Comparison of ENCODE assay signal across 8 cellular contexts in genomic region chr4:143359794-143360193, GRCh38. TPM values are rescaled to one million over a fixed set of nuclear protein-coding genes. Genes with fewer than 3 reads are reported as not detected.
A peak's percentile ranks its signal among the peaks of the same experiment; 100 is the strongest.
DNase-seq lines count a peak whose midpoint lies in the region; ATAC-seq, FAIRE-seq and TF ChIP-seq lines count a peak whose summit lies in the region.

No MANE protein-coding gene starts in this region.

- H3K36me3 ChIP-seq in GM23338 (ENCODE audit: insufficient read depth) (no peaks in the 10 kb centered on the region), endothelial cell of umbilical vein (ENCODE audit: control insufficient read depth in 2 of 2, extremely low read depth in 1 of 2, insufficient read depth in 2 of 2, low read length in 2 of 2) (no peaks in the 10 kb centered on the region), smooth muscle cell (ENCODE audit: low read depth) (no peaks in the 10 kb centered on the region)

- H3K9me1 ChIP-seq in endothelial cell of umbilical vein (replicated peaks; ENCODE audit: control insufficient read depth, extremely low read depth, insufficient read depth, low read length) = no peaks in the 10 kb centered on the region

- POLR2A ChIA-PET in endothelial cell of umbilical vein (lab: Charles Lee) = no interaction called here

- peaks cover 79% of the 10 kb centered on the region for H3K4me1 ChIP-seq in GM23338 (ENCODE audit: insufficient read depth)
- H3K4me1 ChIP-seq in endothelial cell of umbilical vein (ENCODE audit: control insufficient read depth, extremely low read depth, insufficient read depth, low read length) = peaks cover 26% of the 10 kb centered on the region
- peaks cover 15% of the 10 kb centered on the region for H3K4me1 ChIP-seq in smooth muscle cell (ENCODE audit: low read depth)

- H3F3A ChIP-seq in GM23338 (replicated peaks; ENCODE audit: low read depth) (no peaks in the 10 kb centered on the region), smooth muscle cell (ENCODE audit: low read depth) (no peaks in the 10 kb centered on the region)

- no peak overlapping the region; the same call in 2 of the 3 replicates for H3K4me3 Mint-ChIP-seq in GM23338

- H3K9me3 ChIP-seq in endothelial cell of umbilical vein (replicated peaks; ENCODE audit: control insufficient read depth, insufficient read depth, low read length) = no peaks in the 10 kb centered on the region
- no peaks in the 10 kb centered on the region for H3K9me3 ChIP-seq in smooth muscle cell (replicated peaks; ENCODE audit: low read depth)

- H2AFZ ChIP-seq in GM23338 (no peak overlapping the region), endothelial cell of umbilical vein (ENCODE audit: low read depth, low read length) (no peak overlapping the region), smooth muscle cell (ENCODE audit: low read depth) (no peak overlapping the region)

- no peak for FAIRE-seq in endothelial cell of umbilical vein (lab: Jason Lieb, UNC)

- no peaks in the 10 kb centered on the region for H3K36me3 Mint-ChIP-seq in GM23338 (ENCODE audit: low read depth)

- H4K20me1 ChIP-seq in GM23338 (replicated peaks; ENCODE audit: insufficient read depth) (no peaks in the 10 kb centered on the region), endothelial cell of umbilical vein (replicated peaks; ENCODE audit: control insufficient read depth, extremely low read depth, insufficient read depth, low read length) (no peaks in the 10 kb centered on the region), smooth muscle cell (ENCODE audit: low read depth) (peaks cover 27% of the 10 kb centered on the region)

- BruUV-seq in endothelial cell of umbilical vein (replicated peaks; lab: Mats Ljungman, UMichigan) = no TSS peak

- peaks cover 2% of the 10 kb centered on the region; the same call in 1 of the 2 replicates for H3K9me2 ChIP-seq in GM23338 (ENCODE audit: insufficient read depth)

- no peak for DNase-seq in GM23338 (ENCODE audit: low spot score)
- DNase-seq in OCI-M1 (lab: John Stamatoyannopoulos, UW) = peak; percentile 50
- no peak for DNase-seq in endothelial cell of umbilical vein (ENCODE audit: low read depth, low spot score)
- no peak for DNase-seq in smooth muscle cell (lab: John Stamatoyannopoulos, UW; ENCODE audit: unreplicated experiment)
- no peak for DNase-seq in foreskin melanocyte
- DNase-seq in stimulated activated CD4-positive, alpha-beta T cell treated with anti-CD3 and anti-CD28 coated beads, Interleukin-4, amount 100 ng/mL, for 4 hours = no peak
- no peak for DNase-seq in stimulated activated CD4-positive, alpha-beta T cell treated with anti-CD3 and anti-CD28 coated beads, Interleukin-4, amount 100 ng/mL, for 24 hours
- no peak for DNase-seq in NAMALWA (ENCODE audit: low spot score)

- WGBS in smooth muscle cell (ENCODE audit: low lambda C conversion rate) = 83% methylated on average over 1 of the region's 1 CpG

- dilution Hi-C loops in endothelial cell of umbilical vein (cut with MboI; ENCODE audit: extremely low pct_ligation_motif_present, low sequenced_read_pairs) = no loop called here

- H3K4me3 ChIP-seq in GM23338 = no peak overlapping the region
- H3K4me3 ChIP-seq in endothelial cell of umbilical vein (replicated peaks in 1 of 3; ENCODE audit: insufficient read depth in 1 of 3, low read depth in 1 of 3, low read length in 3 of 3) = no peak overlapping the region
- peak overlapping the region; percentile 20 for H3K4me3 ChIP-seq in smooth muscle cell

- intact Hi-C loops in endothelial cell of umbilical vein (cut with micrococcal nuclease) = loop anchor here (1.0 kb wide), 3 partner anchors 22 to 154 kb away; partner anchors contain the start of genes GAB1 and SMARCA5

- CTCF ChIA-PET in endothelial cell of umbilical vein (lab: Charles Lee) = no interaction called here

- no peak overlapping the region for H3K9ac ChIP-seq in endothelial cell of umbilical vein (replicated peaks; ENCODE audit: extremely low read depth, insufficient read depth, low read length)
- no peak overlapping the region for H3K9ac ChIP-seq in smooth muscle cell (ENCODE audit: low read depth)

- H3K4me2 ChIP-seq in GM23338 = 0 out of 2 replicates have a peak overlapping the region, but pooled peaks have one; percentile 24
- H3K4me2 ChIP-seq in endothelial cell of umbilical vein (ENCODE audit: insufficient read depth, low read length) = peak overlapping the region; percentile 76
- peak overlapping the region; percentile 10 for H3K4me2 ChIP-seq in smooth muscle cell

- no peak for TF ChIP-seq POLR2A in endothelial cell of umbilical vein (IDR thresholded peaks at IDR 0.05; ENCODE audit: low read depth, low read length)

- no peaks in the 10 kb centered on the region; the same call in 2 of the 3 replicates for H3K9me3 Mint-ChIP-seq in GM23338

- peak overlapping the region; percentile 12 for H3K27ac Mint-ChIP-seq in GM23338

- H3K27me3 Mint-ChIP-seq in GM23338 (ENCODE audit: insufficient read depth, low read depth, poor library complexity) = no peaks in the 10 kb centered on the region

- H3K27ac ChIP-seq in GM23338 (ENCODE audit: low read depth) = no peak overlapping the region
- H3K27ac ChIP-seq in endothelial cell of umbilical vein (ENCODE audit: insufficient read depth, low read depth, low read length) = peak overlapping the region; percentile 54
- H3K27ac ChIP-seq in smooth muscle cell (ENCODE audit: low read depth) = peak overlapping the region; percentile 57

- no peak for ATAC-seq in GM23338

- H3K4me1 Mint-ChIP-seq in GM23338 = peaks cover 80% of the 10 kb centered on the region

- TF ChIP-seq CTCF in GM23338 (conservative IDR thresholded peaks at IDR 0.05; ENCODE audit: low read depth in 2 of 2) (no peak), endothelial cell of umbilical vein (IDR thresholded peaks at IDR 0.05; ENCODE audit: extremely low read depth in 1 of 2, insufficient read depth in 1 of 2, low read depth in 1 of 2, low read length in 2 of 2) (no peak), smooth muscle cell (IDR thresholded peaks at IDR 0.05; ENCODE audit: borderline replicate concordance, insufficient read depth, poor library complexity, severe bottlenecking) (no peak)

- H3K79me2 ChIP-seq in GM23338 (replicated peaks; ENCODE audit: insufficient read depth) = peaks cover 64% of the 10 kb centered on the region
- H3K79me2 ChIP-seq in endothelial cell of umbilical vein (ENCODE audit: control insufficient read depth, insufficient read depth, low read length) = no peaks in the 10 kb centered on the region
- peaks cover 64% of the 10 kb centered on the region for H3K79me2 ChIP-seq in smooth muscle cell (ENCODE audit: low read depth)

- H3K27me3 ChIP-seq in GM23338 (ENCODE audit: insufficient read depth) (no peaks in the 10 kb centered on the region), endothelial cell of umbilical vein (ENCODE audit: control insufficient read depth in 2 of 2, insufficient read depth in 2 of 2, low read length in 2 of 2) (no peaks in the 10 kb centered on the region), smooth muscle cell (ENCODE audit: low read depth) (no peaks in the 10 kb centered on the region)

TF ChIP-seq in GM23338, 12 proteins besides CTCF, POLR2A, EP300 and RAD21:
- no peak for TF ChIP-seq EZH2phosphoT487 (IDR thresholded peaks at IDR 0.05; ENCODE audit: unreplicated experiment)
- TF ChIP-seq ZNF331 (CRISPR knock-in tag; IDR thresholded peaks at IDR 0.05; ENCODE audit: low read depth) = no peak
- no peak for TF ChIP-seq ZNF114 (CRISPR knock-in tag; IDR thresholded peaks at IDR 0.05)
TF ChIP-seq in GM23338: peak in this region for 0.

TF ChIP-seq in endothelial cell of umbilical vein, 7 proteins besides CTCF, POLR2A, EP300 and RAD21:
- TF ChIP-seq FOS (IDR thresholded peaks at IDR 0.05; ENCODE audit: borderline replicate concordance, insufficient read depth, low read length) = no peak
TF ChIP-seq in endothelial cell of umbilical vein: peak in this region for 0.

RNA-seq across cellular contexts. Expression of gene GAB1, which starts 23.1 kb away (rescaled TPM):
- 18.4 and 32.6 TPM in 2 replicates for total RNA-seq in GM23338 (2014; rRNA removed; shearing (Covaris generic))
- 3.6 and 4.0 TPM in 2 replicates for polyA plus RNA-seq in GM23338 (2016; fragmentation: Nextera tagmentation; extraction: Ambion mirVana)
- 37.7 and 41.8 TPM in 2 replicates for total RNA-seq in endothelial cell of umbilical vein
- polyA plus RNA-seq in endothelial cell of umbilical vein = 8.3 and 9.3 TPM in 2 replicates
- polyA plus RNA-seq in endothelial cell of umbilical vein (2011; cell fraction: cytosol; rRNA removed) = 5.1 and 5.7 TPM in 2 replicates
- 21.7 and 22.7 TPM in 2 replicates for polyA plus RNA-seq in endothelial cell of umbilical vein (2011; cell fraction: nucleus; rRNA removed)
- polyA plus RNA-seq in endothelial cell of umbilical vein (2012) = 6.0 and 6.6 TPM in 2 replicates
- 26.5 and 35.4 TPM in 2 replicates for polyA minus RNA-seq in endothelial cell of umbilical vein
- polyA minus RNA-seq in endothelial cell of umbilical vein (2011; cell fraction: cytosol; rRNA and poly(A)+ RNA removed) = 1.7 TPM
- 99.1 and 132 TPM in 2 replicates for polyA minus RNA-seq in endothelial cell of umbilical vein (2011; cell fraction: nucleus; rRNA and poly(A)+ RNA removed)
- total RNA-seq in smooth muscle cell = 17.5 and 22.5 TPM in 2 replicates
- 0.50 and 3.0 TPM in 2 replicates for polyA plus RNA-seq in smooth muscle cell

Comparison
In these comparisons a context has a peak if more than half of its experiments do, and no peak if none do; other contexts are left out.
1. H3K4me2 ChIP-seq: peak in every context shown above with its lines; median percentile 76 in endothelial cell of umbilical vein; 24 in GM23338; 10 in smooth muscle cell.